Comparison of ENCODE assay signal across 9 cellular contexts in the genomic region with DNA sequence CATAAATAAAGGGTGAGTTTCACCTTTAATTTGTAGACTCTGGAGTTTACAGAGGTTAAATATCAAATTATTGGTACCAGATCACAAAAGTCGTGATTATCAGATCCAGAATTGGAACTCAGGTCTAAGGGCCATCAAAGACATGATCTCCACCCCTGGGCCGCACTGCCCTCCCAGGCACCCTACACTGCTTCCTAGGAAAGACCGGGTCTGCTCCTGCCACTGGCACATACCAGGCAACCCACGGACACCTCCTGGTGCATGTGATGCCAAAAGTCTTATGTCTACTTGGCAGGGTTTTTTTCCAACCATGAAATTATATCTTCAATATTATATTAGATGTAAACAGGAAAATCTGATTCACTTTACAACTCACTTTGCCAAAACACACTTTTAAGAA.
"Had no signal": no experiment of that assay in that cellular context is flagged by ENCODE, and none has a peak within 500 bp of the region (broad histone marks: within the 10 kb centered on the region; RNA-seq: fewer than 3 reads in every experiment).

No MANE protein-coding gene starts in this region.

- DNase-seq: HFFc6 had no signal

- ATAC-seq: GM23338, HCT116, HepG2 had no signal

- H3K4me1 Mint-ChIP-seq: GM23338, IgD-negative memory B cell had no signal

- H3K4me1 ChIP-seq: HAP-1 had no signal

- H3K4me3 ChIP-seq: GM23338, HAP-1 had no signal

- H3K9me3 ChIP-seq: HAP-1 had no signal

- H3K27ac ChIP-seq: HL-60 had no signal

- H3K27ac Mint-ChIP-seq: GM23338, HFFc6, IgD-negative memory B cell had no signal

- H3K36me3 Mint-ChIP-seq: IgD-negative memory B cell had no signal

- H3K4me3 Mint-ChIP-seq: GM23338, HFFc6, IgD-negative memory B cell had no signal

- FAIRE-seq: H1, H54, HepG2 had no signal

- H3K27me3 Mint-ChIP-seq: IgD-negative memory B cell had no signal

- H3K36me3 ChIP-seq: HAP-1 had no signal
